ENCODE assay signal across 13 cellular contexts in genomic region chr5:135890867-135891266, GRCh38. TPM values are rescaled to one million over a fixed set of nuclear protein-coding genes. Genes with fewer than 3 reads are reported as not detected.
A peak's percentile ranks its signal among the peaks of the same experiment; 100 is the strongest.
DNase-seq lines count a peak whose midpoint lies in the region; ATAC-seq, FAIRE-seq and TF ChIP-seq lines count a peak whose summit lies in the region.
"Had no signal": no experiment of that assay in that cellular context is flagged by ENCODE, and none has a peak within 500 bp of the region (broad histone marks: within the 10 kb centered on the region; RNA-seq: fewer than 3 reads in every experiment).

No MANE protein-coding gene starts in this region.

- intact Hi-C loops in kidney (cut with DNase I), result no loop called here

- no peak overlapping the region for H3K9ac ChIP-seq in kidney (ENCODE audit: low read length in 2 of 2)

- no peak overlapping the region for H3K4me3 ChIP-seq in kidney (ENCODE audit: low read length in 2 of 2)
- H3K4me3 ChIP-seq: mucosa of descending colon had no signal

- DNase-seq in activated CD4-positive, alpha-beta T cell treated with anti-CD3 and anti-CD28 coated beads for 48 hours, result peak; percentile 64
- DNase-seq in activated CD4-positive, alpha-beta T cell treated with anti-CD3 and anti-CD28 coated beads, Interleukin-2, amount 50 U/mL, for 1 hour, result no peak
- DNase-seq in OCI-M1 (lab: John Stamatoyannopoulos, UW), result peak; percentile 8
- DNase-seq in stimulated activated CD4-positive, alpha-beta T cell treated with anti-CD3 and anti-CD28 coated beads, Interleukin-2, amount 100 ng/mL, for 48 hours, result peak; percentile 34 to 39
- DNase-seq in kidney, result no peak
- DNase-seq in LoVo (ENCODE audit: low spot score), result no peak
- DNase-seq: mucosa of descending colon had no signal

- H3K4me1 ChIP-seq in kidney (ENCODE audit: control insufficient read depth in 1 of 2, insufficient read depth in 1 of 2, low read depth in 1 of 2, low read length in 2 of 2), result peaks cover 0 to 2% of the 10 kb centered on the region in 2 donors

- TF ChIP-seq CTCF in kidney (IDR thresholded peaks at IDR 0.05; ENCODE audit: borderline replicate concordance, extremely low read depth, insufficient read depth), result no peak

- no peak for FAIRE-seq in kidney (lab: Jason Lieb, UNC)
- FAIRE-seq: GM12891 had no signal

- H3K9me3 ChIP-seq in kidney (ENCODE audit: control insufficient read depth in 1 of 2, low read length in 2 of 2), result no peaks in the 10 kb centered on the region
- H3K9me3 ChIP-seq: mucosa of descending colon had no signal

- no peak overlapping the region for H3K27ac ChIP-seq in kidney (ENCODE audit: low read depth in 2 of 2, low read length in 2 of 2)

- ATAC-seq in GM21825 (IDR thresholded peaks at IDR 0.05; ENCODE audit: unreplicated experiment) (peak; percentile 73), HG03571 (IDR thresholded peaks at IDR 0.05; ENCODE audit: unreplicated experiment) (no peak)
- ATAC-seq: mucosa of descending colon, Panc1 had no signal

- H3K36me3 ChIP-seq in kidney (ENCODE audit: control insufficient read depth in 1 of 2, insufficient read depth in 2 of 2, low read length in 2 of 2), result no peaks in the 10 kb centered on the region

RNA-seq across cellular contexts. Expression of gene IL9, which starts 4.8 kb away (rescaled TPM):
- total RNA-seq in kidney, result not detected
- not detected for polyA plus RNA-seq in kidney (ENCODE audit: insufficient read depth, low read depth, low replicate concordance)
- total RNA-seq: fibroblast of villous mesenchyme, IMR-90, mucosa of descending colon had no signal
- polyA plus RNA-seq: IMR-90 had no signal

RNA-seq across cellular contexts. Expression of gene SLC25A48, which starts 56.4 kb away (rescaled TPM):
- 1.7 TPM for total RNA-seq in kidney
- 10.4 TPM for polyA plus RNA-seq in kidney (ENCODE audit: insufficient read depth, low read depth, low replicate concordance)
- total RNA-seq: fibroblast of villous mesenchyme, IMR-90 had no signal
- polyA plus RNA-seq: IMR-90 had no signal

Comparison
In these comparisons a context has a peak if more than half of its experiments do, and no peak if none do; other contexts are left out.
1. DNase-seq: peak in activated CD4-positive, alpha-beta T cell treated with anti-CD3 and anti-CD28 coated beads for 48 hours (single experiment), OCI-M1 (single experiment) and stimulated activated CD4-positive, alpha-beta T cell treated with anti-CD3 and anti-CD28 coated beads, Interleukin-2, amount 100 ng/mL, for 48 hours (2 of 2); none in activated CD4-positive, alpha-beta T cell treated with anti-CD3 and anti-CD28 coated beads, Interleukin-2, amount 50 U/mL, for 1 hour (single experiment), kidney (single experiment) and LoVo (single experiment).